13 cellular contexts compared by ENCODE assay signal in genomic region chrX:107272431-107272921, GRCh38.
DNase-seq lines count a peak whose midpoint lies in the region; ATAC-seq, FAIRE-seq and TF ChIP-seq lines count a peak whose summit lies in the region.
"Had no signal": no experiment of that assay in that cellular context is flagged by ENCODE, and none has a peak within 500 bp of the region (broad histone marks: within the 10 kb centered on the region; RNA-seq: fewer than 3 reads in every experiment).

No MANE protein-coding gene starts in this region.

- H3K27me3 ChIP-seq in right cardiac atrium (ENCODE audit: control insufficient read depth, insufficient read depth) (no peaks in the 10 kb centered on the region), left ventricle myocardium inferior (ENCODE audit: low read depth) (peaks cover 30% of the 10 kb centered on the region), body of pancreas (no peaks in the 10 kb centered on the region), keratinocyte (ENCODE audit: control insufficient read depth, extremely low read depth, insufficient read depth, low read length) (no peaks in the 10 kb centered on the region), thyroid gland (no peaks in the 10 kb centered on the region)
- H3K27me3 ChIP-seq: BE2C, ovary had no signal

- ATAC-seq in right cardiac atrium, result no peak
- no peak for ATAC-seq in body of pancreas
- ATAC-seq in stimulated activated naive B cell treated with anti-CD40 and anti-IgM and Interleukin-4, amounts not matched to agents 10 μg/mL and 1 μg/mL and 100 μg/mL, for 72 hours (replicated peaks), result no peak
- no peak for ATAC-seq in GM18873 (IDR thresholded peaks at IDR 0.05; ENCODE audit: low FRiP score, unreplicated experiment)
- ATAC-seq: Right ventricle myocardium inferior had no signal

- no peak overlapping the region for H3K9ac ChIP-seq in keratinocyte (ENCODE audit: control insufficient read depth, extremely low read depth, insufficient read depth, low read length)

- no peak overlapping the region for H3K27ac Mint-ChIP-seq in stimulated activated naive B cell treated with anti-CD40 and anti-IgM and Interleukin-4, amounts not matched to agents 10 μg/mL and 1 μg/mL and 100 μg/mL, for 72 hours
- H3K27ac Mint-ChIP-seq: IgD-negative memory B cell had no signal

- H3K27me3 Mint-ChIP-seq in stimulated activated naive B cell treated with anti-CD40 and anti-IgM and Interleukin-4, amounts not matched to agents 10 μg/mL and 1 μg/mL and 100 μg/mL, for 72 hours, result peaks cover 15% of the 10 kb centered on the region in 2 donors

- dilution Hi-C loops in keratinocyte (cut with MboI; ENCODE audit: extremely low pct_ligation_motif_present, low sequenced_read_pairs), result no loop called here

- TF ChIP-seq POLR2A in body of pancreas (IDR thresholded peaks at IDR 0.05) (no peak), thyroid gland (IDR thresholded peaks at IDR 0.05) (no peak)

- H3K36me3 Mint-ChIP-seq in stimulated activated naive B cell treated with anti-CD40 and anti-IgM and Interleukin-4, amounts not matched to agents 10 μg/mL and 1 μg/mL and 100 μg/mL, for 72 hours, result no peaks in the 10 kb centered on the region
- H3K36me3 Mint-ChIP-seq: IgD-negative memory B cell had no signal

- peaks cover 0 to 5% of the 10 kb centered on the region in 2 donors for H3K9me3 Mint-ChIP-seq in stimulated activated naive B cell treated with anti-CD40 and anti-IgM and Interleukin-4, amounts not matched to agents 10 μg/mL and 1 μg/mL and 100 μg/mL, for 72 hours

- no peak overlapping the region for H3K27ac ChIP-seq in right cardiac atrium (ENCODE audit: low read length)
- no peak overlapping the region for H3K27ac ChIP-seq in left ventricle myocardium inferior (replicated peaks)
- H3K27ac ChIP-seq in body of pancreas, result no peak overlapping the region
- no peak overlapping the region for H3K27ac ChIP-seq in keratinocyte (ENCODE audit: control insufficient read depth, insufficient read depth, low read length)
- no peak overlapping the region for H3K27ac ChIP-seq in thyroid gland
- H3K27ac ChIP-seq: ovary had no signal

- 4% methylated on average over 41 of the region's 41 CpGs for WGBS in right cardiac atrium
- WGBS in body of pancreas, 2 donors, result 5 to 9% methylated on average over 10 to 34 of the region's 41 CpGs
- 12 to 24% methylated on average over 10 to 13 of the region's 41 CpGs for WGBS in thyroid gland, 2 donors

- no peaks in the 10 kb centered on the region for H3K36me3 ChIP-seq in left ventricle myocardium inferior
- H3K36me3 ChIP-seq in body of pancreas (replicated peaks in 1 of 2; ENCODE audit: insufficient read depth in 1 of 2, low read depth in 2 of 2), result no peaks in the 10 kb centered on the region
- no peaks in the 10 kb centered on the region for H3K36me3 ChIP-seq in keratinocyte (ENCODE audit: control insufficient read depth in 2 of 2, extremely low read depth in 1 of 2, insufficient read depth in 2 of 2, low read length in 2 of 2)
- no peaks in the 10 kb centered on the region for H3K36me3 ChIP-seq in thyroid gland
- H3K36me3 ChIP-seq: BE2C, ovary had no signal

- no peak for FAIRE-seq in keratinocyte (lab: Jason Lieb, UNC)

- no peak for TF ChIP-seq CTCF in left ventricle myocardium inferior (IDR thresholded peaks at IDR 0.05; ENCODE audit: borderline replicate concordance)
- peak in 3 of 7 experiments; percentile 19 to 29 (median 28) for TF ChIP-seq CTCF in body of pancreas (IDR thresholded peaks at IDR 0.05)
- TF ChIP-seq CTCF in keratinocyte (optimal IDR thresholded peaks at IDR 0.05 in 1 of 3, IDR thresholded peaks at IDR 0.05 in 1 of 3, conservative IDR thresholded peaks at IDR 0.05 in 1 of 3; ENCODE audit: extremely low read depth in 1 of 3, insufficient read depth in 2 of 3, low read length in 3 of 3), result peak in 2 of 3 experiments; percentile 7 to 59
- peak in 2 of 6 experiments; percentile 19 to 20 for TF ChIP-seq CTCF in thyroid gland (IDR thresholded peaks at IDR 0.05)

- H3K4me3 Mint-ChIP-seq in stimulated activated naive B cell treated with anti-CD40 and anti-IgM and Interleukin-4, amounts not matched to agents 10 μg/mL and 1 μg/mL and 100 μg/mL, for 72 hours, result no peak overlapping the region

- H3K4me3 ChIP-seq in right cardiac atrium (ENCODE audit: low read length) (no peak overlapping the region), left ventricle myocardium inferior (no peak overlapping the region), body of pancreas (no peak overlapping the region), keratinocyte (ENCODE audit: control insufficient read depth in 2 of 3, extremely low read depth in 1 of 3, insufficient read depth in 2 of 3, low read depth in 1 of 3, low read length in 3 of 3) (no peak overlapping the region), thyroid gland (replicated peaks in 1 of 3) (no peak overlapping the region)
- H3K4me3 ChIP-seq: ovary had no signal

- H4K20me1 ChIP-seq in keratinocyte (ENCODE audit: control insufficient read depth, extremely low read depth, insufficient read depth, low read length), result no peaks in the 10 kb centered on the region

- no peaks in the 10 kb centered on the region for H3K4me1 Mint-ChIP-seq in stimulated activated naive B cell treated with anti-CD40 and anti-IgM and Interleukin-4, amounts not matched to agents 10 μg/mL and 1 μg/mL and 100 μg/mL, for 72 hours

- DNase-seq in right cardiac atrium (peak in 2 of 3 donors; percentile 11 to 33), left ventricle myocardium inferior (no peak), body of pancreas (peak; percentile 3 to 43 (median 12)), keratinocyte (ENCODE audit: low read depth, low spot score) (no peak), thyroid gland (peak; percentile 18 to 20), AML-193 (lab: John Stamatoyannopoulos, UW) (no peak)
- no peak for DNase-seq in stimulated activated naive B cell treated with anti-CD40 and anti-IgM and Interleukin-4, amounts not matched to agents 10 μg/mL and 1 μg/mL and 100 μg/mL, for 72 hours
- DNase-seq: BE2C, cortex of kidney had no signal

- H3K79me2 ChIP-seq in keratinocyte (ENCODE audit: control insufficient read depth, insufficient read depth, low read length), result no peaks in the 10 kb centered on the region

- H2AFZ ChIP-seq in keratinocyte (ENCODE audit: control insufficient read depth, low read length), result no peak overlapping the region

- H3K9me1 ChIP-seq in keratinocyte (ENCODE audit: control insufficient read depth, extremely low read depth, insufficient read depth, low read length), result no peaks in the 10 kb centered on the region

- intact Hi-C loops in right cardiac atrium (cut with DNase I) (no loop called here), left ventricle myocardium inferior (cut with micrococcal nuclease) (no loop called here), body of pancreas (cut with DNase I) (no loop called here), thyroid gland (cut with DNase I) (no loop called here)

- peak overlapping the region; percentile 54 for H3K4me2 ChIP-seq in keratinocyte (ENCODE audit: control insufficient read depth, extremely low read depth, insufficient read depth, low read depth, low read length)

- H3K4me1 ChIP-seq in right cardiac atrium (ENCODE audit: control insufficient read depth, insufficient read depth, low read length) (no peaks in the 10 kb centered on the region), left ventricle myocardium inferior (no peaks in the 10 kb centered on the region), body of pancreas (no peaks in the 10 kb centered on the region), keratinocyte (ENCODE audit: control insufficient read depth, extremely low read depth, insufficient read depth, low read length) (no peaks in the 10 kb centered on the region), thyroid gland (no peaks in the 10 kb centered on the region)
- H3K4me1 ChIP-seq: BE2C had no signal

- H3K9me3 ChIP-seq in right cardiac atrium (ENCODE audit: control insufficient read depth, low read length) (no peaks in the 10 kb centered on the region), left ventricle myocardium inferior (replicated peaks) (no peaks in the 10 kb centered on the region), body of pancreas (no peaks in the 10 kb centered on the region), keratinocyte (ENCODE audit: control insufficient read depth, low read depth, low read length) (no peaks in the 10 kb centered on the region), thyroid gland (no peaks in the 10 kb centered on the region)
- H3K9me3 ChIP-seq: BE2C had no signal

Comparison
In these comparisons a context has a peak if more than half of its experiments do, and no peak if none do; other contexts are left out.
1. DNase-seq: peak in right cardiac atrium (2 of 3), body of pancreas (4 of 4) and thyroid gland (2 of 2); none in left ventricle myocardium inferior (single experiment), keratinocyte (single experiment), stimulated activated naive B cell treated with anti-CD40 and anti-IgM and Interleukin-4, amounts not matched to agents 10 μg/mL and 1 μg/mL and 100 μg/mL, for 72 hours (single experiment) and AML-193 (0 of 2).